ENCODE assay signal across 14 cellular contexts in genomic region chr7:42495251-42495650, GRCh38.
DNase-seq lines count a peak whose midpoint lies in the region; FAIRE-seq and TF ChIP-seq lines count a peak whose summit lies in the region.
"Had no signal": no experiment of that assay in that cellular context is flagged by ENCODE, and none has a peak within 500 bp of the region (broad histone marks: within the 10 kb centered on the region; RNA-seq: fewer than 3 reads in every experiment).

No MANE protein-coding gene starts in this region.

- H3K27ac ChIP-seq in HEK293 (ENCODE audit: extremely low read depth, low read depth, low read length) (no peak overlapping the region), mammary epithelial cell (ENCODE audit: insufficient read depth, low read depth, low read length) (peak overlapping the region; percentile 81), keratinocyte (ENCODE audit: control insufficient read depth, insufficient read depth, low read length) (peak overlapping the region; percentile 82), skin epidermis (peak overlapping the region in 12 of 21 experiments; percentile 1 to 86 (median 67)), esophagus muscularis mucosa (replicated peaks in 1 of 4) (peak overlapping the region in 2 of 4 donors; percentile 78 to 90)
- H3K27ac ChIP-seq: neural progenitor cell had no signal

- H3K4me1 ChIP-seq in HEK293 (ENCODE audit: control insufficient read depth, insufficient read depth, low read length) = peaks cover 6% of the 10 kb centered on the region; the same call in 1 of the 2 replicates
- H3K4me1 ChIP-seq in mammary epithelial cell (ENCODE audit: insufficient read depth, low read length) = peaks cover 30% of the 10 kb centered on the region
- H3K4me1 ChIP-seq in keratinocyte (ENCODE audit: control insufficient read depth, extremely low read depth, insufficient read depth, low read length) = peaks cover 22% of the 10 kb centered on the region
- peaks cover 14 to 33% (median 27%) of the 10 kb centered on the region in 4 donors for H3K4me1 ChIP-seq in esophagus muscularis mucosa

- peak; percentile 52 for DNase-seq in mammary epithelial cell
- no peak for DNase-seq in keratinocyte (ENCODE audit: low read depth, low spot score)
- no peak for DNase-seq in ecto neural progenitor cell (ENCODE audit: low spot score)
- DNase-seq in NCI-H2029 (lab: John Stamatoyannopoulos, UW) = no peak
- no peak for DNase-seq in GM10248 (ENCODE audit: extremely low spot score)
- DNase-seq in esophagus muscularis mucosa (ENCODE audit: extremely low spot score) = no peak
- DNase-seq: activated CD4-positive, alpha-beta T cell treated with anti-CD3 and anti-CD28 coated beads for 4 hours; effector CD4-positive, alpha-beta T cell; NCI-H2081 had no signal

- 63% methylated on average over 3 of the region's 3 CpGs for WGBS in mammary epithelial cell (ENCODE audit: low coverage, missing lambda C conversion rate)
- 71% methylated on average over 3 of the region's 3 CpGs for WGBS in esophagus muscularis mucosa

- CTCF ChIA-PET in HEK293 (lab: Yijun Ruan, JAX) (interaction anchor here (0.7 to 0.9 kb wide), 3 partner anchors 73 to 641 kb away, joined by 3 to 4 read pairs (median 3); no protein-coding TSS in a partner anchor), mammary epithelial cell (lab: Charles Lee; ENCODE audit: low non-redundant PET) (no interaction called here), GM10248 (lab: Yijun Ruan, JAX) (no interaction called here)

- FAIRE-seq in keratinocyte (lab: Jason Lieb, UNC) = peak; percentile 20
- FAIRE-seq: HTR-8/SVneo had no signal

- H3K79me2 ChIP-seq in mammary epithelial cell (ENCODE audit: insufficient read depth, low read length) = no peaks in the 10 kb centered on the region
- no peaks in the 10 kb centered on the region for H3K79me2 ChIP-seq in keratinocyte (ENCODE audit: control insufficient read depth, insufficient read depth, low read length)

- H3K9me3 ChIP-seq in HEK293 (ENCODE audit: control insufficient read depth, insufficient read depth, low read depth, low read length) (no peaks in the 10 kb centered on the region), mammary epithelial cell (replicated peaks; ENCODE audit: insufficient read depth, low read length) (no peaks in the 10 kb centered on the region), keratinocyte (ENCODE audit: control insufficient read depth, low read depth, low read length) (no peaks in the 10 kb centered on the region), esophagus muscularis mucosa (no peaks in the 10 kb centered on the region)
- H3K9me3 ChIP-seq: tibial nerve had no signal

- no peak for TF ChIP-seq EP300 in esophagus muscularis mucosa (IDR thresholded peaks at IDR 0.05)

- no TSS peak for BruUV-seq in mammary epithelial cell (replicated peaks; lab: Mats Ljungman, UMichigan)

- no peaks in the 10 kb centered on the region for H4K20me1 ChIP-seq in mammary epithelial cell (ENCODE audit: insufficient read depth, low read length)
- H4K20me1 ChIP-seq in keratinocyte (ENCODE audit: control insufficient read depth, extremely low read depth, insufficient read depth, low read length) = no peaks in the 10 kb centered on the region

- POLR2A ChIA-PET in HEK293 (lab: Yijun Ruan, JAX) = no interaction called here
- POLR2A ChIA-PET in GM10248 (lab: Yijun Ruan, JAX) = no interaction called here

- intact Hi-C loops in mammary epithelial cell (cut with micrococcal nuclease) (loop anchor here (10.0 kb wide), 2 partner anchors 180 to 260 kb away; partner anchors contain the start of gene GLI3), esophagus muscularis mucosa (cut with DNase I) (loop anchor here (5.0 to 10.0 kb wide), 2 partner anchors 77 to 260 kb away; partner anchors contain the start of gene GLI3)

- H3K9ac ChIP-seq in mammary epithelial cell (ENCODE audit: insufficient read depth, low read length) = peak overlapping the region; percentile 30
- H3K9ac ChIP-seq in keratinocyte (ENCODE audit: control insufficient read depth, extremely low read depth, insufficient read depth, low read length) = peak overlapping the region; percentile 49
- H3K9ac ChIP-seq: neural progenitor cell had no signal

- dilution Hi-C loops in mammary epithelial cell (cut with HindIII; ENCODE audit: low sequenced_read_pairs) = no loop called here
- dilution Hi-C loops in keratinocyte (cut with MboI; ENCODE audit: extremely low pct_ligation_motif_present, low sequenced_read_pairs) = no loop called here

- no peak overlapping the region for H3K4me3 ChIP-seq in HEK293 (ENCODE audit: low read depth, low read length)
- H3K4me3 ChIP-seq in mammary epithelial cell (replicated peaks in 1 of 3; ENCODE audit: insufficient read depth in 1 of 3, low read depth in 2 of 3, low read length in 3 of 3) = peak overlapping the region in 1 of 3 experiments; percentile 4
- peak overlapping the region in 2 of 3 experiments; percentile 47 to 51 for H3K4me3 ChIP-seq in keratinocyte (ENCODE audit: control insufficient read depth in 2 of 3, extremely low read depth in 1 of 3, insufficient read depth in 2 of 3, low read depth in 1 of 3, low read length in 3 of 3)
- no peak overlapping the region for H3K4me3 ChIP-seq in skin epidermis
- no peak overlapping the region for H3K4me3 ChIP-seq in esophagus muscularis mucosa
- H3K4me3 ChIP-seq: neural progenitor cell, tibial nerve had no signal

- H2AFZ ChIP-seq in mammary epithelial cell (ENCODE audit: low read depth, low read length) (peak overlapping the region; percentile 93), keratinocyte (ENCODE audit: control insufficient read depth, low read length) (peak overlapping the region; percentile 79)
- H2AFZ ChIP-seq: neural progenitor cell had no signal

- in situ Hi-C loops in mammary epithelial cell (cut with MboI; ENCODE audit: low sequenced_read_pairs in 2 of 2) = no loop called here

- H3K36me3 ChIP-seq in HEK293 (ENCODE audit: control insufficient read depth in 2 of 2, insufficient read depth in 1 of 2, low read length in 2 of 2) (no peaks in the 10 kb centered on the region), mammary epithelial cell (ENCODE audit: insufficient read depth, low read length) (no peaks in the 10 kb centered on the region), keratinocyte (ENCODE audit: control insufficient read depth in 2 of 2, extremely low read depth in 1 of 2, insufficient read depth in 2 of 2, low read length in 2 of 2) (no peaks in the 10 kb centered on the region), esophagus muscularis mucosa (no peaks in the 10 kb centered on the region)
- H3K36me3 ChIP-seq: neural progenitor cell, tibial nerve had no signal

- H3K27me3 ChIP-seq in mammary epithelial cell (ENCODE audit: insufficient read depth, low read length) (no peaks in the 10 kb centered on the region), keratinocyte (ENCODE audit: control insufficient read depth, extremely low read depth, insufficient read depth, low read length) (no peaks in the 10 kb centered on the region), esophagus muscularis mucosa (no peaks in the 10 kb centered on the region)

- no peak for TF ChIP-seq CTCF in HEK293 (tag by site-specific recombination; IDR thresholded peaks at IDR 0.05)
- no peak for TF ChIP-seq CTCF in mammary epithelial cell (conservative IDR thresholded peaks at IDR 0.05 in 1 of 2, IDR thresholded peaks at IDR 0.05 in 1 of 2; ENCODE audit: extremely low read depth in 1 of 2, insufficient read depth in 1 of 2, low read depth in 1 of 2, low read length in 2 of 2)
- no peak for TF ChIP-seq CTCF in keratinocyte (optimal IDR thresholded peaks at IDR 0.05 in 1 of 3, IDR thresholded peaks at IDR 0.05 in 1 of 3, conservative IDR thresholded peaks at IDR 0.05 in 1 of 3; ENCODE audit: extremely low read depth in 1 of 3, insufficient read depth in 2 of 3, low read length in 3 of 3)
- TF ChIP-seq CTCF in GM10248 (IDR thresholded peaks at IDR 0.05; ENCODE audit: control extremely low read depth, extremely low read depth, low read depth, missing control alignments) = no peak
- no peak for TF ChIP-seq CTCF in esophagus muscularis mucosa (IDR thresholded peaks at IDR 0.05)

- no peak for TF ChIP-seq POLR2A in esophagus muscularis mucosa (IDR thresholded peaks at IDR 0.05; ENCODE audit: low read depth)

- H3K4me2 ChIP-seq in mammary epithelial cell (ENCODE audit: insufficient read depth, low read depth, low read length) = peak overlapping the region; percentile 93
- peak overlapping the region; percentile 87 for H3K4me2 ChIP-seq in keratinocyte (ENCODE audit: control insufficient read depth, extremely low read depth, insufficient read depth, low read depth, low read length)
- H3K4me2 ChIP-seq: neural progenitor cell had no signal

- no peaks in the 10 kb centered on the region for H3K9me1 ChIP-seq in keratinocyte (ENCODE audit: control insufficient read depth, extremely low read depth, insufficient read depth, low read length)

TF ChIP-seq in HEK293, 187 proteins besides CTCF, POLR2A, EP300 and RAD21:
- TF ChIP-seq, protein P1, sequence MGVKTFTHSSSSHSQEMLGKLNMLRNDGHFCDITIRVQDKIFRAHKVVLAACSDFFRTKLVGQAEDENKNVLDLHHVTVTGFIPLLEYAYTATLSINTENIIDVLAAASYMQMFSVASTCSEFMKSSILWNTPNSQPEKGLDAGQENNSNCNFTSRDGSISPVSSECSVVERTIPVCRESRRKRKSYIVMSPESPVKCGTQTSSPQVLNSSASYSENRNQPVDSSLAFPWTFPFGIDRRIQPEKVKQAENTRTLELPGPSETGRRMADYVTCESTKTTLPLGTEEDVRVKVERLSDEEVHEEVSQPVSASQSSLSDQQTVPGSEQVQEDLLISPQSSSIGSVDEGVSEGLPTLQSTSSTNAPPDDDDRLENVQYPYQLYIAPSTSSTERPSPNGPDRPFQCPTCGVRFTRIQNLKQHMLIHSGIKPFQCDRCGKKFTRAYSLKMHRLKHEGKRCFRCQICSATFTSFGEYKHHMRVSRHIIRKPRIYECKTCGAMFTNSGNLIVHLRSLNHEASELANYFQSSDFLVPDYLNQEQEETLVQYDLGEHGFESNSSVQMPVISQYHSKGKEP (tag by site-specific recombination; IDR thresholded peaks at IDR 0.05) = peak; percentile 55; the same call in 1 of the 2 replicates
- TF ChIP-seq ZNF366 (tag by site-specific recombination; conservative IDR thresholded peaks at IDR 0.05) = no peak

Comparison
In these comparisons a context has a peak if more than half of its experiments do, and no peak if none do; other contexts are left out.
1. H3K4me3 ChIP-seq: peak in keratinocyte (2 of 3); none in HEK293 (single experiment), skin epidermis (0 of 7) and esophagus muscularis mucosa (0 of 4).